In the genomic region with DNA sequence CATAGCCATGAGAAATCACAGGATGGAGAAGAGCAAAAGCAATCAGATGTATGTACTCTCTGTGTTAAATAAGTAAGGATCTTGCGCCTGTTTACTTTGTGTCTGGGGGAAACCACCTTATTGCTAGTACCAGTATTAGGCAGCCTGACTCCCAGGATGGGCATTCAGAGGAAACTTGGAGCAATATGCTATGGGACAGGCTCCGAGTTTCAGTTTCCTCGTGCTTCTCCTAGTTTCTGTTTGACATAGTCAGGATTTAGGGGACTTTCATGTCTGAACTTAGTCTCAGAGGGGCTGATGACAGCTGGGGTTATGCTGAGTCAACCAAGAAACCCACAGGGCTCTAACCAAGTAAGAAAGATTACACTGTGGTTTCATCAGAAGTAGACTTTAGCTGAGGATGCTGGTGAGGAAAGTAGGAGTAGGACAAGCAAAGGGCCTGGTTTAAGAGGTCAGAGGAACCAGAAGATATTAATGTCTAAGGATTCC, we compare ENCODE assay signal across 8 cellular contexts. TPM values are rescaled to one million over a fixed set of nuclear protein-coding genes. Genes with fewer than 3 reads are reported as not detected.
A peak's percentile ranks its signal among the peaks of the same experiment; 100 is the strongest.
DNase-seq lines count a peak whose midpoint lies in the region; ATAC-seq, FAIRE-seq and TF ChIP-seq lines count a peak whose summit lies in the region.

No MANE protein-coding gene starts in this region.

- H3K27ac ChIP-seq in astrocyte (ENCODE audit: low read depth, low read length): no peak overlapping the region

- H3K36me3 Mint-ChIP-seq in astrocyte (ENCODE audit: low read depth, unreplicated experiment): peaks cover 2% of the 10 kb centered on the region

- H3K79me2 ChIP-seq in astrocyte (ENCODE audit: insufficient read depth, low read length): no peaks in the 10 kb centered on the region

- H3K4me3 ChIP-seq in astrocyte (ENCODE audit: insufficient read depth, low read depth, low read length) (no peak overlapping the region), lower leg skin (ENCODE audit: low read depth, poor library complexity, severe bottlenecking) (no peak overlapping the region)

- H3K9me3 ChIP-seq in astrocyte (ENCODE audit: insufficient read depth, low read depth, low read length): no peaks in the 10 kb centered on the region

- peaks cover under 1% of the 10 kb centered on the region for H3K9me3 Mint-ChIP-seq in astrocyte (ENCODE audit: unreplicated experiment)

- POLR2A ChIA-PET in GM10248 (lab: Yijun Ruan, JAX): no interaction called here

- no peak overlapping the region for H2AFZ ChIP-seq in astrocyte (ENCODE audit: low read depth, low read length)

- intact Hi-C loops in lower leg skin (cut with DNase I; ENCODE audit: low total_unique reads): no loop called here

- ATAC-seq in GM21390 (IDR thresholded peaks at IDR 0.05; ENCODE audit: unreplicated experiment) (peak; percentile 99), HG03565 (IDR thresholded peaks at IDR 0.05; ENCODE audit: unreplicated experiment) (peak; percentile 99)

- no peak overlapping the region for H3K4me3 Mint-ChIP-seq in astrocyte (ENCODE audit: unreplicated experiment)

- H3K4me1 ChIP-seq in astrocyte (ENCODE audit: insufficient read depth, low read length): no peaks in the 10 kb centered on the region

- CTCF ChIA-PET in GM10248 (lab: Yijun Ruan, JAX): no interaction called here

- peaks cover 10% of the 10 kb centered on the region for H3K4me1 Mint-ChIP-seq in astrocyte (ENCODE audit: low read depth, unreplicated experiment)

- WGBS in lower leg skin, 2 donors: 79 to 84% methylated on average over 3 of the region's 3 CpGs

- peak; percentile 70 for DNase-seq in GM10248 (ENCODE audit: extremely low spot score)
- DNase-seq in astrocyte (ENCODE audit: low read depth): peak; percentile 25
- DNase-seq in 8988T: no peak
- DNase-seq in DMS79 (lab: John Stamatoyannopoulos, UW): no peak
- DNase-seq in NCI-H1930 (lab: John Stamatoyannopoulos, UW): no peak
- no peak for DNase-seq in lower leg skin (ENCODE audit: low spot score in 2 of 2)

- peak overlapping the region; percentile 92 for H3K27ac Mint-ChIP-seq in astrocyte (ENCODE audit: unreplicated experiment)

- no peaks in the 10 kb centered on the region for H3K36me3 ChIP-seq in astrocyte (ENCODE audit: insufficient read depth, low read length)

- TF ChIP-seq POLR2A in lower leg skin (IDR thresholded peaks at IDR 0.05): no peak

- no peaks in the 10 kb centered on the region for H3K27me3 Mint-ChIP-seq in astrocyte (ENCODE audit: low read depth, unreplicated experiment)

- H4K20me1 ChIP-seq in astrocyte (ENCODE audit: insufficient read depth, low read length): no peaks in the 10 kb centered on the region

- TF ChIP-seq CTCF in GM10248 (IDR thresholded peaks at IDR 0.05; ENCODE audit: control extremely low read depth, extremely low read depth, low read depth, missing control alignments): no peak
- TF ChIP-seq CTCF in astrocyte (IDR thresholded peaks at IDR 0.05; ENCODE audit: insufficient read depth, low read depth, low read length): no peak
- TF ChIP-seq CTCF in lower leg skin (IDR thresholded peaks at IDR 0.05): no peak

- peaks cover 3% of the 10 kb centered on the region for H3K27me3 ChIP-seq in astrocyte (ENCODE audit: insufficient read depth, low read length)

- no peak overlapping the region for H3K9ac ChIP-seq in astrocyte (ENCODE audit: low read length)

- no peak overlapping the region for H3K4me2 ChIP-seq in astrocyte (ENCODE audit: low read length)

- FAIRE-seq in astrocyte (lab: Jason Lieb, UNC): no peak

RNA-seq across cellular contexts. Expression of a gene that starts 13.5 kb away (rescaled TPM):
- 2.1 and 2.5 TPM in 2 replicates for total RNA-seq in astrocyte
- total RNA-seq in lower leg skin: 1 to 10 TPM; 1.7 to 4.9 (median 3.3) TPM

Comparison
In these comparisons a context has a peak if more than half of its experiments do, and no peak if none do; other contexts are left out.
1. DNase-seq: peak in GM10248 (single experiment) and astrocyte (single experiment); none in 8988T (single experiment), DMS79 (single experiment), NCI-H1930 (0 of 2) and lower leg skin (0 of 2).